Comparison of ENCODE assay signal across 7 cellular contexts in genomic region chr11:45900175-45900800, GRCh38. TPM values are rescaled to one million over a fixed set of nuclear protein-coding genes. Genes with fewer than 3 reads are reported as not detected.
DNase-seq lines count a peak whose midpoint lies in the region; ATAC-seq and TF ChIP-seq lines count a peak whose summit lies in the region.
"Not testable (repeated sequence)": the region's sequence is repeated elsewhere in the genome, so short reads cannot be mapped to it uniquely, and the experiment has no call there.

No MANE protein-coding gene starts in this region.

- intact Hi-C loops in sigmoid colon (cut with DNase I): loop anchor here (2.0 to 5.0 kb wide), 3 partner anchors 17 to 58 kb away; partner anchors contain the start of gene PEX16

- H3K27ac Mint-ChIP-seq in memory B cell: peak overlapping the region; percentile 92

- H3K27me3 ChIP-seq in brain microvascular endothelial cell (replicated peaks); sigmoid colon: not testable (repeated sequence)
- H3K27me3 ChIP-seq in gastroesophageal sphincter: peaks cover 12% of the 10 kb centered on the region

- peaks cover 0 to 28% (median 15%) of the 10 kb centered on the region in 3 donors for H3K4me1 ChIP-seq in gastroesophageal sphincter
- H3K4me1 ChIP-seq in sigmoid colon: peaks cover 0 to 26% (median 22%) of the 10 kb centered on the region in 4 donors

- H3K9me3 Mint-ChIP-seq in memory B cell: not testable (repeated sequence)

- in situ Hi-C loops in brain microvascular endothelial cell (cut with HindIII; ENCODE audit: low pct_ligation_motif_present, low sequenced_read_pairs): not testable (repeated sequence)

- not testable (repeated sequence) for H3K27me3 Mint-ChIP-seq in memory B cell

- DNase-seq in brain microvascular endothelial cell; memory B cell (ENCODE audit: low spot score in 2 of 2); sigmoid colon: not testable (repeated sequence)

- H3K36me3 ChIP-seq in brain microvascular endothelial cell (replicated peaks): not testable (repeated sequence)
- H3K36me3 ChIP-seq in gastroesophageal sphincter (peaks cover 0 to 34% of the 10 kb centered on the region in 2 donors), sigmoid colon (peaks cover 0 to 23% (median 0%) of the 10 kb centered on the region in 4 donors)

- ATAC-seq in gastroesophageal sphincter: peak; percentile 36
- ATAC-seq in memory B cell (ENCODE audit: low read depth): not testable (repeated sequence)

- peak; percentile 9 to 34 for TF ChIP-seq POLR2A in gastroesophageal sphincter (IDR thresholded peaks at IDR 0.05)
- not testable (repeated sequence) for TF ChIP-seq POLR2A in sigmoid colon (IDR thresholded peaks at IDR 0.05)

- TF ChIP-seq RAD21 in Ishikawa (IDR thresholded peaks at IDR 0.05; ENCODE audit: low read depth): not testable (repeated sequence)

- not testable (repeated sequence) for H3K27ac ChIP-seq in brain microvascular endothelial cell
- H3K27ac ChIP-seq in gastroesophageal sphincter: peak overlapping the region in 3 of 4 donors; percentile 64 to 78 (median 77)
- H3K27ac ChIP-seq in sigmoid colon: peak overlapping the region; percentile 39 to 70 (median 68)

- H3K4me1 Mint-ChIP-seq in memory B cell: not testable (repeated sequence)

- not testable (repeated sequence) for H3K9me3 ChIP-seq in gastroesophageal sphincter, sigmoid colon

- TF ChIP-seq CTCF in GM12875 (IDR thresholded peaks at IDR 0.05; ENCODE audit: borderline replicate concordance, insufficient read depth, low read depth, low read length); WI38 (IDR thresholded peaks at IDR 0.05; ENCODE audit: low read depth, low read length); brain microvascular endothelial cell (IDR thresholded peaks at IDR 0.05; ENCODE audit: low read depth, low read length, missing control alignments); gastroesophageal sphincter (IDR thresholded peaks at IDR 0.05); sigmoid colon (IDR thresholded peaks at IDR 0.05): not testable (repeated sequence)

- peak overlapping the region; percentile 79 for H3K4me3 Mint-ChIP-seq in memory B cell

- H3K4me3 ChIP-seq in GM12875 (ENCODE audit: low read depth, low read length) (peak overlapping the region; percentile 23), WI38 (ENCODE audit: low read depth, low read length) (peak overlapping the region; percentile 69), brain microvascular endothelial cell (ENCODE audit: low read depth, low read length) (peak overlapping the region; percentile 57), gastroesophageal sphincter (peak overlapping the region; percentile 37 to 72), sigmoid colon (peak overlapping the region; percentile 26 to 64 (median 58))

- not testable (repeated sequence) for TF ChIP-seq EP300 in Ishikawa (IDR thresholded peaks at IDR 0.05; ENCODE audit: borderline replicate concordance); gastroesophageal sphincter (IDR thresholded peaks at IDR 0.05); sigmoid colon (IDR thresholded peaks at IDR 0.05)

- WGBS in gastroesophageal sphincter (ENCODE audit: low coverage in 1 of 2), 2 donors: 4 to 5% methylated on average over 10 to 12 of the region's 59 CpGs
- 5 to 10% methylated on average over 40 to 41 of the region's 59 CpGs for WGBS in sigmoid colon, 2 donors

- not testable (repeated sequence) for H3K36me3 Mint-ChIP-seq in memory B cell

TF ChIP-seq in Ishikawa, 13 proteins besides CTCF, POLR2A, EP300 and RAD21:
- 0 out of 2 replicates have a peak, but pooled peaks have one; percentile 25 for TF ChIP-seq ZBTB7A (IDR thresholded peaks at IDR 0.05; ENCODE audit: low read depth)
TF ChIP-seq in Ishikawa: peak in this region for 1; not testable (repeated sequence) for 12.

RNA-seq across cellular contexts. Expression of gene FREY1, which starts 6.8 kb away (rescaled TPM):
- total RNA-seq in gastroesophageal sphincter (1 to 10 TPM in 1 of 4 donors, under 1 TPM in 1, not detected in 2; 0.54 to 2.3 TPM), sigmoid colon (1 to 10 TPM in 2 of 4 donors, not detected in 2; 2.2 to 3.5 TPM)
- under 1 TPM in 1 of 3 donors, not detected in 2; 0.64 TPM for polyA plus RNA-seq in sigmoid colon

RNA-seq across cellular contexts. Expression of gene MAPK8IP1, which starts 14.8 kb away (rescaled TPM):
- total RNA-seq in gastroesophageal sphincter (10 to 100 TPM in 3 of 4 donors, 1 to 10 TPM in 1; 9.8 to 17.5 (median 13.8) TPM), sigmoid colon (10 to 100 TPM in 2 of 4 donors, 1 to 10 TPM in 2; 4.9 to 15.5 (median 8.8) TPM)
- polyA plus RNA-seq in sigmoid colon: 1 to 10 TPM; 1.2 to 4.2 (median 1.8) TPM

RNA-seq across cellular contexts. Expression of gene PEX16, which starts 17.4 kb away (rescaled TPM):
- total RNA-seq in gastroesophageal sphincter (10 to 100 TPM; 20.0 to 26.7 (median 21.3) TPM), sigmoid colon (10 to 100 TPM; 13.8 to 28.2 (median 21.6) TPM)
- polyA plus RNA-seq in sigmoid colon: 10 to 100 TPM; 30.3 to 46.3 (median 37.8) TPM

RNA-seq across cellular contexts. Expression of gene LARGE2, which starts 22.2 kb away (rescaled TPM):
- total RNA-seq in gastroesophageal sphincter: 1 to 10 TPM in 1 of 4 donors, not detected in 3; 2.5 TPM
- total RNA-seq in sigmoid colon: not detected
- polyA plus RNA-seq in sigmoid colon: 10 to 100 TPM in 1 of 3 donors, under 1 TPM in 1, not detected in 1; 0.46 to 13.6 TPM

RNA-seq across cellular contexts. Expression of gene CRY2, which starts 53.0 kb away (rescaled TPM):
- total RNA-seq in gastroesophageal sphincter (10 to 100 TPM; 38.8 to 82.0 (median 47.7) TPM), sigmoid colon (10 to 100 TPM; 27.5 to 49.3 (median 38.9) TPM)
- polyA plus RNA-seq in sigmoid colon: 10 to 100 TPM in 2 of 3 donors, 1 to 10 TPM in 1; 5.3 to 14.9 (median 13.2) TPM
